8 cellular contexts compared by ENCODE assay signal in genomic region chr4:89308161-89308500, GRCh38. TPM values are rescaled to one million over a fixed set of nuclear protein-coding genes. Genes with fewer than 3 reads are reported as not detected.
DNase-seq lines count a peak whose midpoint lies in the region; ATAC-seq, FAIRE-seq and TF ChIP-seq lines count a peak whose summit lies in the region.

No MANE protein-coding gene starts in this region.

- H3K27me3 ChIP-seq in tibial artery, result peaks cover 0 to 15% of the 10 kb centered on the region in 2 donors

- peaks cover 0 to 11% (median 6%) of the 10 kb centered on the region in 4 donors for H3K4me1 ChIP-seq in tibial artery

- no peaks in the 10 kb centered on the region for H3K9me3 Mint-ChIP-seq in activated T-cell treated with anti-CD3 and anti-CD28 coated beads, Interleukin-2, amount 50 U/mL, for 72 hours
- no peaks in the 10 kb centered on the region for H3K9me3 Mint-ChIP-seq in activated naive CD8-positive, alpha-beta T cell treated with anti-CD3 and anti-CD28 coated beads for 36 hours

- H3K27ac Mint-ChIP-seq in activated T-cell treated with anti-CD3 and anti-CD28 coated beads, Interleukin-2, amount 50 U/mL, for 72 hours, result no peak overlapping the region
- H3K27ac Mint-ChIP-seq in activated naive CD8-positive, alpha-beta T cell treated with anti-CD3 and anti-CD28 coated beads for 36 hours, result peak overlapping the region; percentile 73

- intact Hi-C loops in left colon (cut with DNase I, micrococcal nuclease), result no loop called here
- intact Hi-C loops in tibial artery (cut with DNase I; ENCODE audit: low total_unique reads), result no loop called here

- H3K27me3 Mint-ChIP-seq in activated T-cell treated with anti-CD3 and anti-CD28 coated beads, Interleukin-2, amount 50 U/mL, for 72 hours (ENCODE audit: low read depth), result no peaks in the 10 kb centered on the region
- H3K27me3 Mint-ChIP-seq in activated naive CD8-positive, alpha-beta T cell treated with anti-CD3 and anti-CD28 coated beads for 36 hours, result no peaks in the 10 kb centered on the region

- H3K9me3 ChIP-seq in tibial artery, result no peaks in the 10 kb centered on the region

- no peak for TF ChIP-seq CTCF in tibial artery (IDR thresholded peaks at IDR 0.05)

- H3K4me3 ChIP-seq in tibial artery, result peak overlapping the region; percentile 49 to 61

- H3K27ac ChIP-seq in tibial artery, result no peak overlapping the region

- DNase-seq in activated T-cell treated with anti-CD3 and anti-CD28 coated beads, Interleukin-2, amount 50 U/mL, for 72 hours, result no peak
- DNase-seq in activated T-cell treated with anti-CD3 and anti-CD28 coated beads for 4 hours (no peak), left colon (no peak), tibial artery (no peak), SHP77 (lab: John Stamatoyannopoulos, UW) (no peak), RCC 7860 (ENCODE audit: low spot score) (no peak)
- DNase-seq in activated naive CD8-positive, alpha-beta T cell treated with anti-CD3 and anti-CD28 coated beads for 36 hours, result no peak

- ATAC-seq in activated T-cell treated with anti-CD3 and anti-CD28 coated beads, Interleukin-2, amount 50 U/mL, for 72 hours (replicated peaks in 1 of 2), result peak; percentile 0 to 2
- ATAC-seq in left colon (peak; percentile 34), HG03045 (IDR thresholded peaks at IDR 0.05; ENCODE audit: unreplicated experiment) (no peak)

- peaks cover 6 to 11% of the 10 kb centered on the region in 2 donors for H3K36me3 Mint-ChIP-seq in activated T-cell treated with anti-CD3 and anti-CD28 coated beads, Interleukin-2, amount 50 U/mL, for 72 hours (ENCODE audit: insufficient read depth in 2 of 2)
- H3K36me3 Mint-ChIP-seq in activated naive CD8-positive, alpha-beta T cell treated with anti-CD3 and anti-CD28 coated beads for 36 hours, result peaks cover 17% of the 10 kb centered on the region

- H3K36me3 ChIP-seq in tibial artery, result no peaks in the 10 kb centered on the region

- H3K4me3 Mint-ChIP-seq in activated T-cell treated with anti-CD3 and anti-CD28 coated beads, Interleukin-2, amount 50 U/mL, for 72 hours, result peak overlapping the region; percentile 85 to 92
- H3K4me3 Mint-ChIP-seq in activated naive CD8-positive, alpha-beta T cell treated with anti-CD3 and anti-CD28 coated beads for 36 hours, result peak overlapping the region; percentile 92

- peaks cover 49% of the 10 kb centered on the region for H3K4me1 Mint-ChIP-seq in activated T-cell treated with anti-CD3 and anti-CD28 coated beads, Interleukin-2, amount 50 U/mL, for 72 hours (ENCODE audit: low read depth)
- H3K4me1 Mint-ChIP-seq in activated naive CD8-positive, alpha-beta T cell treated with anti-CD3 and anti-CD28 coated beads for 36 hours, result peaks cover 46% of the 10 kb centered on the region

- FAIRE-seq in RCC 7860 (lab: Jason Lieb, UNC), result no peak

RNA-seq across cellular contexts. Expression of gene GPRIN3, which starts 0.5 kb away (rescaled TPM):
- total RNA-seq in activated T-cell treated with anti-CD3 and anti-CD28 coated beads, Interleukin-2, amount 50 U/mL, for 72 hours, result 10 to 100 TPM; 19.9 to 32.3 TPM
- 1 to 10 TPM; 9.2 to 9.4 TPM for total RNA-seq in activated naive CD8-positive, alpha-beta T cell treated with anti-CD3 and anti-CD28 coated beads for 36 hours
- total RNA-seq in left colon, result 10 to 100 TPM; 16.6 to 21.1 TPM
